ENCODE assay signal across 8 cellular contexts in genomic region chr7:150368884-150369739, GRCh38. TPM values are rescaled to one million over a fixed set of nuclear protein-coding genes. Genes with fewer than 3 reads are reported as not detected.
DNase-seq lines count a peak whose midpoint lies in the region; ATAC-seq and TF ChIP-seq lines count a peak whose summit lies in the region.

No MANE protein-coding gene starts in this region.

- H3K4me1 ChIP-seq in Panc1 (ENCODE audit: control insufficient read depth, insufficient read depth, low read length) = peaks cover 44% of the 10 kb centered on the region

- no peaks in the 10 kb centered on the region for H3K36me3 Mint-ChIP-seq in activated naive CD4-positive, alpha-beta T cell treated with anti-CD3 and anti-CD28 coated beads, Interleukin-2, amount 50 U/mL, for 24 hours
- H3K36me3 Mint-ChIP-seq in osteocyte (ENCODE audit: unreplicated experiment) = peaks cover 15% of the 10 kb centered on the region

- H3K9me3 ChIP-seq in Panc1 (ENCODE audit: control insufficient read depth, insufficient read depth, low read depth, low read length) = no peaks in the 10 kb centered on the region

- peak overlapping the region; percentile 96 for H3K4me3 Mint-ChIP-seq in activated naive CD4-positive, alpha-beta T cell treated with anti-CD3 and anti-CD28 coated beads, Interleukin-2, amount 50 U/mL, for 24 hours
- H3K4me3 Mint-ChIP-seq in osteocyte (ENCODE audit: unreplicated experiment) = peak overlapping the region; percentile 95

- H3K36me3 ChIP-seq in Panc1 (ENCODE audit: control insufficient read depth, insufficient read depth, low read length) = peaks cover 9% of the 10 kb centered on the region

- peak; percentile 34 for ATAC-seq in HG03342 (IDR thresholded peaks at IDR 0.05; ENCODE audit: unreplicated experiment)
- ATAC-seq in Panc1 = peak; percentile 62

- H3K27me3 Mint-ChIP-seq in activated naive CD4-positive, alpha-beta T cell treated with anti-CD3 and anti-CD28 coated beads, Interleukin-2, amount 50 U/mL, for 24 hours = no peaks in the 10 kb centered on the region
- no peaks in the 10 kb centered on the region for H3K27me3 Mint-ChIP-seq in osteocyte (ENCODE audit: unreplicated experiment)

- POLR2A ChIA-PET in Panc1 (lab: Charles Lee) = interaction anchor here (0.6 to 1.8 kb wide), 3 partner anchors 9 to 50 kb away, joined by 3 to 10 read pairs (median 6); no protein-coding TSS in a partner anchor

- no peak for DNase-seq in Panc1 (ENCODE audit: low read depth, low spot score)
- DNase-seq in globus pallidus (ENCODE audit: low spot score) = peak; percentile 53
- no peak for DNase-seq in osteocyte (ENCODE audit: extremely low spot score, unreplicated experiment)
- DNase-seq in OCI-M2 (lab: John Stamatoyannopoulos, UW; ENCODE audit: unreplicated experiment) = no peak

- no TSS peak for BruUV-seq in Panc1 (replicated peaks; lab: Mats Ljungman, UMichigan)

- in situ Hi-C loops in Panc1 (cut with HindIII; ENCODE audit: low pct_unique_long_range_greater_than_20kb, low sequenced_read_pairs) = no loop called here

- CTCF ChIA-PET in Panc1 (lab: Charles Lee) = no interaction called here

- peak overlapping the region; percentile 99 for H3K27ac Mint-ChIP-seq in activated naive CD4-positive, alpha-beta T cell treated with anti-CD3 and anti-CD28 coated beads, Interleukin-2, amount 50 U/mL, for 24 hours
- H3K27ac Mint-ChIP-seq in osteocyte (ENCODE audit: unreplicated experiment) = peak overlapping the region; percentile 95

- no peaks in the 10 kb centered on the region for H3K27me3 ChIP-seq in Panc1 (ENCODE audit: control insufficient read depth, insufficient read depth, low read length)

- intact Hi-C loops in Panc1 (cut with micrococcal nuclease; ENCODE audit: unreplicated experiment) = no loop called here

- H3K4me3 ChIP-seq in Panc1 (ENCODE audit: low read depth in 2 of 2, low read length in 2 of 2) = peak overlapping the region; percentile 96 to 97

- peak overlapping the region; percentile 97 for H3K27ac ChIP-seq in C4-2B
- H3K27ac ChIP-seq in Panc1 (ENCODE audit: low read length) = peak overlapping the region; percentile 99

- H3K4me1 Mint-ChIP-seq in activated naive CD4-positive, alpha-beta T cell treated with anti-CD3 and anti-CD28 coated beads, Interleukin-2, amount 50 U/mL, for 24 hours = peaks cover 59% of the 10 kb centered on the region
- H3K4me1 Mint-ChIP-seq in osteocyte (ENCODE audit: unreplicated experiment) = peaks cover 22% of the 10 kb centered on the region

- no peak for TF ChIP-seq CTCF in C4-2B (conservative IDR thresholded peaks at IDR 0.05)
- no peak for TF ChIP-seq CTCF in Panc1 (IDR thresholded peaks at IDR 0.05)
- no peak for TF ChIP-seq CTCF in osteocyte (IDR thresholded peaks at IDR 0.05)

- H3K9me3 Mint-ChIP-seq in activated naive CD4-positive, alpha-beta T cell treated with anti-CD3 and anti-CD28 coated beads, Interleukin-2, amount 50 U/mL, for 24 hours = no peaks in the 10 kb centered on the region
- no peaks in the 10 kb centered on the region for H3K9me3 Mint-ChIP-seq in osteocyte (ENCODE audit: unreplicated experiment)

- peak; percentile 60 for TF ChIP-seq POLR2A in GM19193 (IDR thresholded peaks at IDR 0.05; ENCODE audit: extremely low read depth, insufficient read depth, insufficient read length)

RNA-seq across cellular contexts. Expression of gene REPIN1, which starts 0.5 kb away (rescaled TPM):
- total RNA-seq in Panc1 (2021; ENCODE audit: unreplicated experiment) (209 TPM), osteocyte (66.3 and 72.9 TPM in 2 replicates)
- polyA plus RNA-seq in Panc1 (2012; ENCODE audit: insufficient read length) = 158 TPM

RNA-seq across cellular contexts. Expression of gene ZNF775, which starts 10.0 kb away (rescaled TPM):
- total RNA-seq in Panc1 (2021; ENCODE audit: unreplicated experiment) (14.7 TPM), osteocyte (5.9 and 8.0 TPM in 2 replicates)
- 14.8 TPM for polyA plus RNA-seq in Panc1 (2012; ENCODE audit: insufficient read length)

RNA-seq across cellular contexts. Expression of gene RARRES2, which starts 27.7 kb away (rescaled TPM):
- total RNA-seq in Panc1 (2021; ENCODE audit: unreplicated experiment) (1.1 TPM), osteocyte (not detected in 2 replicates)
- not detected for polyA plus RNA-seq in Panc1 (2012; ENCODE audit: insufficient read length)

RNA-seq across cellular contexts. Expression of gene ACTR3C, which starts 45.8 kb away (rescaled TPM):
- total RNA-seq in Panc1 (2021; ENCODE audit: unreplicated experiment) (6.5 TPM), osteocyte (not detected in 2 replicates)
- 2.8 TPM for polyA plus RNA-seq in Panc1 (2012; ENCODE audit: insufficient read length)

RNA-seq across cellular contexts. Expression of gene LRRC61, which starts 46.0 kb away (rescaled TPM):
- total RNA-seq in Panc1 (2021; ENCODE audit: unreplicated experiment) (13.8 TPM), osteocyte (not detected in 2 replicates)
- 24.0 TPM for polyA plus RNA-seq in Panc1 (2012; ENCODE audit: insufficient read length)
